In genomic region chr3:64152100-64152499, GRCh38 we compare ENCODE assay signal across 18 cellular contexts.
DNase-seq lines count a peak whose midpoint lies in the region; ATAC-seq, FAIRE-seq and TF ChIP-seq lines count a peak whose summit lies in the region.
"Had no signal": no experiment of that assay in that cellular context is flagged by ENCODE, and none has a peak within 500 bp of the region (broad histone marks: within the 10 kb centered on the region; RNA-seq: fewer than 3 reads in every experiment).

No MANE protein-coding gene starts in this region.

- H3K9ac ChIP-seq in astrocyte (ENCODE audit: low read length), result peak overlapping the region; percentile 72

- no peak overlapping the region for H2AFZ ChIP-seq in astrocyte (ENCODE audit: low read depth, low read length)

- H3K4me1 Mint-ChIP-seq in astrocyte (ENCODE audit: low read depth, unreplicated experiment), result peaks cover 6% of the 10 kb centered on the region
- H3K4me1 Mint-ChIP-seq: central memory CD8-positive, alpha-beta T cell had no signal

- H3K27me3 Mint-ChIP-seq in astrocyte (ENCODE audit: low read depth, unreplicated experiment), result no peaks in the 10 kb centered on the region

- H3K79me2 ChIP-seq in astrocyte (ENCODE audit: insufficient read depth, low read length), result peaks cover 16% of the 10 kb centered on the region

- H3K36me3 ChIP-seq in astrocyte (ENCODE audit: insufficient read depth, low read length) (peaks cover 42% of the 10 kb centered on the region), gastroesophageal sphincter (peaks cover 0 to 56% of the 10 kb centered on the region in 2 donors), sigmoid colon (peaks cover 11 to 59% (median 19%) of the 10 kb centered on the region in 4 donors), ovary (no peaks in the 10 kb centered on the region)

- H3K4me2 ChIP-seq in astrocyte (ENCODE audit: low read length), result no peak overlapping the region

- TF ChIP-seq EP300 in gastroesophageal sphincter (IDR thresholded peaks at IDR 0.05) (no peak), sigmoid colon (IDR thresholded peaks at IDR 0.05) (peak in 2 of 4 donors; percentile 24 to 38), ovary (IDR thresholded peaks at IDR 0.05) (no peak)

- no peaks in the 10 kb centered on the region for H3K9me3 Mint-ChIP-seq in astrocyte (ENCODE audit: unreplicated experiment)
- H3K9me3 Mint-ChIP-seq: activated T-cell treated with anti-CD3 and anti-CD28 coated beads, Interleukin-2, amount 50 U/mL, for 4 hours; central memory CD8-positive, alpha-beta T cell had no signal

- 57 to 75% methylated on average over 2 of the region's 2 CpGs for WGBS in gastroesophageal sphincter (ENCODE audit: low coverage in 1 of 2), 2 donors
- 78 to 82% methylated on average over 2 of the region's 2 CpGs for WGBS in sigmoid colon, 2 donors
- WGBS in ovary, 3 donors, result 70 to 83% (median 79%) methylated on average over 2 of the region's 2 CpGs

- ATAC-seq in gastroesophageal sphincter (peak; percentile 40), HG03139 (IDR thresholded peaks at IDR 0.05; ENCODE audit: unreplicated experiment) (no peak)
- ATAC-seq: activated T-cell treated with anti-CD3 and anti-CD28 coated beads, Interleukin-2, amount 50 U/mL, for 4 hours; GM12878; mucosa of descending colon; Panc1 had no signal

- TF ChIP-seq CTCF in astrocyte (IDR thresholded peaks at IDR 0.05; ENCODE audit: insufficient read depth, low read depth, low read length) (no peak), gastroesophageal sphincter (IDR thresholded peaks at IDR 0.05) (no peak), sigmoid colon (IDR thresholded peaks at IDR 0.05) (no peak), ovary (IDR thresholded peaks at IDR 0.05) (no peak)

- TF ChIP-seq POLR2A in gastroesophageal sphincter (IDR thresholded peaks at IDR 0.05) (no peak), sigmoid colon (IDR thresholded peaks at IDR 0.05) (no peak), ovary (IDR thresholded peaks at IDR 0.05) (no peak)

- no peaks in the 10 kb centered on the region for H4K20me1 ChIP-seq in astrocyte (ENCODE audit: insufficient read depth, low read length)

- peaks cover 53% of the 10 kb centered on the region for H3K36me3 Mint-ChIP-seq in astrocyte (ENCODE audit: low read depth, unreplicated experiment)

- intact Hi-C loops in sigmoid colon (cut with DNase I), result loop anchor here (5.0 kb wide), 1 partner anchor 70 kb away; no protein-coding TSS in a partner anchor
- intact Hi-C loops in ovary (cut with DNase I), result no loop called here

- no peaks in the 10 kb centered on the region for H3K27me3 ChIP-seq in astrocyte (ENCODE audit: insufficient read depth, low read length)
- H3K27me3 ChIP-seq in gastroesophageal sphincter, result no peaks in the 10 kb centered on the region
- no peaks in the 10 kb centered on the region for H3K27me3 ChIP-seq in sigmoid colon
- no peaks in the 10 kb centered on the region for H3K27me3 ChIP-seq in ovary

- H3K4me3 Mint-ChIP-seq in astrocyte (ENCODE audit: unreplicated experiment), result no peak overlapping the region
- H3K4me3 Mint-ChIP-seq: activated T-cell treated with anti-CD3 and anti-CD28 coated beads, Interleukin-2, amount 50 U/mL, for 4 hours; central memory CD8-positive, alpha-beta T cell had no signal

- H3K9me3 ChIP-seq in astrocyte (ENCODE audit: insufficient read depth, low read depth, low read length) (no peaks in the 10 kb centered on the region), gastroesophageal sphincter (peaks cover 0 to 6% (median 0%) of the 10 kb centered on the region in 3 donors), sigmoid colon (no peaks in the 10 kb centered on the region), ovary (no peaks in the 10 kb centered on the region)
- H3K9me3 ChIP-seq: mucosa of descending colon had no signal

- H3K27ac ChIP-seq in astrocyte (ENCODE audit: low read depth, low read length) (peak overlapping the region; percentile 95), gastroesophageal sphincter (peak overlapping the region; percentile 76 to 88 (median 87)), sigmoid colon (peak overlapping the region; percentile 84 to 96 (median 87)), ovary (no peak overlapping the region)
- H3K27ac ChIP-seq: WERI-Rb-1 had no signal

- no peak overlapping the region for H3K27ac Mint-ChIP-seq in astrocyte (ENCODE audit: unreplicated experiment)

- H3K4me1 ChIP-seq in astrocyte (ENCODE audit: insufficient read depth, low read length) (peaks cover 33% of the 10 kb centered on the region), gastroesophageal sphincter (peaks cover 16 to 65% (median 26%) of the 10 kb centered on the region in 3 donors), sigmoid colon (peaks cover 0 to 59% (median 44%) of the 10 kb centered on the region in 4 donors), ovary (ENCODE audit: insufficient read depth) (peaks cover 2% of the 10 kb centered on the region)

- FAIRE-seq in astrocyte (lab: Jason Lieb, UNC), result no peak
- FAIRE-seq: GM12878, HTR-8/SVneo had no signal

- H3K4me3 ChIP-seq in astrocyte (ENCODE audit: insufficient read depth, low read depth, low read length) (no peak overlapping the region), gastroesophageal sphincter (no peak overlapping the region), sigmoid colon (no peak overlapping the region), ovary (no peak overlapping the region)
- H3K4me3 ChIP-seq: GM12878, mucosa of descending colon had no signal

- DNase-seq in GM03348 (ENCODE audit: low spot score), result peak; percentile 48
- DNase-seq in astrocyte (ENCODE audit: low read depth), result peak; percentile 83
- DNase-seq in sigmoid colon, result peak; percentile 86
- DNase-seq in ureter (ENCODE audit: low spot score), result no peak
- no peak for DNase-seq in ovary
- no peak for DNase-seq in Kasumi-1 (lab: John Stamatoyannopoulos, UW)
- DNase-seq: activated T-cell treated with anti-CD3 and anti-CD28 coated beads, Interleukin-2, amount 50 U/mL, for 4 hours; COR-L47; mucosa of descending colon; NCI-H2029 treated with DMSO at 0.1 percent for 48 hours; stimulated activated naive CD4-positive, alpha-beta T cell; WERI-Rb-1 had no signal

Comparison
In these comparisons a context has a peak if more than half of its experiments do, and no peak if none do; other contexts are left out.
1. DNase-seq: peak in GM03348 (single experiment), astrocyte (single experiment) and sigmoid colon (single experiment); none in ureter (single experiment), ovary (0 of 5) and Kasumi-1 (0 of 2).
2. H3K27ac ChIP-seq: peak in astrocyte (single experiment), gastroesophageal sphincter (4 of 4) and sigmoid colon (4 of 4); none in ovary (0 of 2).